ENCODE assay signal across 16 cellular contexts in the genomic region with DNA sequence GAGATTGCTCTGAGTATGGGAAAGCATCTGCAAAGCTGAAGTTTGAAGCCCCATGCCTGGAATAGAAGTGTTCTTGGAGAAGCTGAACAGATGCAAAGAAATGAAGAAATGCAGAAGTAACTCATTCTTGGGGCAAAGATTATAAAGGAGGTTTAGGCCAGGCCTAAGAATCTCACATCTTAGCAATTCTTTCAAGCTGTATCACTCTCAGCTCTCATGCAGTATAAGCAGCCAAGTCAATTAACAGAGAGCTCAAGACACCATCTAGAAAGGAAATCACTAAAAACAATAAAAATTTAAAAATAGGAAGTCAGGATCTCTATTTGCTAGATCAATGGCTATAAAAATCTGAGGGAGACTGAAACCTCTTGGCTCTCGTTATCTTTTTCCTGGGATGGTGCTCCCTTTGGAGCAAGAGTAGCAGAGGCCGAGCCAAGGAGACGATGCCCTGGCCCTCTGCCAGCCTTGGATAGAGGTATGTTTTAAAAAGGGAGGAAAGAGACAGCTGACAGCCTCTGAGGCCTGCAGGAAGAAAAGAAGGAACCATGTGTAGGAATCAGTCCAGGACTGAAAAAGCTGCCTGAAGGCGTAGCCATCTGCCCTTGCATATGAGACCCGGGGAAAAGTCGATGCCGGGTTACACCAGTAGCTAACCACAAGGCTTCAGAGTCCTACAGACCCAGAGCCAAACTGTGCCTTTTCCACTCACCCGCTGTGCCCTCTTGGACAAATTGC.
DNase-seq lines count a peak whose midpoint lies in the region; ATAC-seq and TF ChIP-seq lines count a peak whose summit lies in the region.
"Had no signal": no experiment of that assay in that cellular context is flagged by ENCODE, and none has a peak within 500 bp of the region (broad histone marks: within the 10 kb centered on the region; RNA-seq: fewer than 3 reads in every experiment).

No MANE protein-coding gene starts in this region.

- H3K36me3 ChIP-seq in ascending aorta = no peaks in the 10 kb centered on the region
- no peaks in the 10 kb centered on the region for H3K36me3 ChIP-seq in upper lobe of right lung

- no peaks in the 10 kb centered on the region for H3K27me3 ChIP-seq in ascending aorta
- H3K27me3 ChIP-seq in right cardiac atrium (ENCODE audit: control insufficient read depth, insufficient read depth) = no peaks in the 10 kb centered on the region
- H3K27me3 ChIP-seq in upper lobe of right lung = no peaks in the 10 kb centered on the region

- H3K9me3 ChIP-seq in ascending aorta (no peaks in the 10 kb centered on the region), right cardiac atrium (ENCODE audit: control insufficient read depth, low read length) (no peaks in the 10 kb centered on the region), upper lobe of right lung (no peaks in the 10 kb centered on the region)

- WGBS in right cardiac atrium = 33% methylated on average over 8 of the region's 8 CpGs

- DNase-seq in NCI-H82 (lab: John Stamatoyannopoulos, UW) = peak; percentile 37
- no peak for DNase-seq in NCI-H82 treated with DMSO at 0.1 percent for 48 hours (lab: John Stamatoyannopoulos, UW; ENCODE audit: unreplicated experiment)
- peak; percentile 12 to 70 for DNase-seq in ascending aorta (ENCODE audit: low spot score in 2 of 2)
- peak; percentile 46 to 82 (median 80) for DNase-seq in right cardiac atrium
- DNase-seq in upper lobe of right lung = no peak
- DNase-seq in globus pallidus (ENCODE audit: low spot score) = no peak
- DNase-seq in HuH-7 (ENCODE audit: low spot score) = no peak
- DNase-seq in activated CD4-positive, alpha-beta T cell treated with anti-CD3 and anti-CD28 coated beads, Interleukin-2, amount 50 U/mL, for 4 hours = no peak
- DNase-seq: naive B cell; NCI-H1694 treated with DMSO at 0.1 percent for 48 hours; NK-92 treated with Interleukin-12 subunit alpha and Interleukin-12 subunit beta, amount 100 ng/mL, for 24 hours; stimulated activated naive CD8-positive, alpha-beta T cell treated with anti-CD3 and anti-CD28 coated beads, Interleukin-15, Interleukin-2, amounts not matched to agents 100 U/mL and 50 U/mL, for 24 hours had no signal

- intact Hi-C loops in ascending aorta (cut with DNase I) (no loop called here), right cardiac atrium (cut with DNase I) (no loop called here), upper lobe of right lung (cut with DNase I) (no loop called here)

- no peak overlapping the region for H3K4me3 ChIP-seq in ascending aorta
- no peak overlapping the region for H3K4me3 ChIP-seq in right cardiac atrium (ENCODE audit: low read length)
- H3K4me3 ChIP-seq in upper lobe of right lung = no peak overlapping the region

- peak; percentile 30 to 51 for ATAC-seq in right cardiac atrium
- ATAC-seq in upper lobe of right lung = peak; percentile 32
- ATAC-seq: activated naive CD4-positive, alpha-beta T cell treated with anti-CD3 and anti-CD28 coated beads, Interleukin-2, amount 50 U/mL, for 72 hours; left colon; stimulated activated naive CD8-positive, alpha-beta T cell treated with anti-CD3 and anti-CD28 coated beads, Interleukin-15, Interleukin-2, amounts not matched to agents 100 U/mL and 50 U/mL, for 24 hours had no signal

- TF ChIP-seq CTCF in ascending aorta (IDR thresholded peaks at IDR 0.05) = no peak
- TF ChIP-seq CTCF in upper lobe of right lung (IDR thresholded peaks at IDR 0.05) = no peak

- no peak overlapping the region for H3K27ac ChIP-seq in ascending aorta
- no peak overlapping the region for H3K27ac ChIP-seq in right cardiac atrium (ENCODE audit: low read length)
- H3K27ac ChIP-seq in upper lobe of right lung = no peak overlapping the region
- H3K27ac ChIP-seq: KMS-11, VCaP had no signal

- peaks cover 5 to 14% of the 10 kb centered on the region in 2 donors for H3K4me1 ChIP-seq in ascending aorta
- peaks cover 3% of the 10 kb centered on the region for H3K4me1 ChIP-seq in right cardiac atrium (ENCODE audit: control insufficient read depth, insufficient read depth, low read length)
- H3K4me1 ChIP-seq in upper lobe of right lung = no peaks in the 10 kb centered on the region

Comparison
In these comparisons a context has a peak if more than half of its experiments do, and no peak if none do; other contexts are left out.
1. DNase-seq: peak in NCI-H82 (single experiment), ascending aorta (2 of 2) and right cardiac atrium (3 of 3); none in NCI-H82 treated with DMSO at 0.1 percent for 48 hours (single experiment), upper lobe of right lung (single experiment), globus pallidus (single experiment), HuH-7 (single experiment) and activated CD4-positive, alpha-beta T cell treated with anti-CD3 and anti-CD28 coated beads, Interleukin-2, amount 50 U/mL, for 4 hours (0 of 2).